Comparison of ENCODE assay signal across 1 cellular context in the genomic region with DNA sequence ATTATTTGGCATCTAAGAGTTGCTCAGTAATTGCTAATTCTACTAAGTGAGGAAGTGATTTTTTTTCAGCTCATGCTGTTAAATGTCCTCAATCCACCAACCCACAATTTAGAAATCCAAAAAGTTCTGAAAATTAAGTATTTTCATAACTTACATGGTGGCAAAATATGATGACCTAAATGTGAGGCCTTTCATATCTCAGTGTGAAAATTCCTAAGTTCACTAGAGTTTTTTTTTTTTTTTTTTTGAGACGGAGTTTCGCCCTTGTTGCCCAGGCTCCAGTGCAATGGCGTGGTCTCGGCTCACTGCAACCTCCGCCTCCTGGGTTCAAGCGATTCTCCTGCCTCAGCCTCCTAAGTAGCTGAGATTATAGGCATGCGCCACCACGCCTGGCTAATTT.
TF ChIP-seq lines count a peak whose summit lies in the region.

No MANE protein-coding gene starts in this region.

TF ChIP-seq in WTC11, 78 proteins besides CTCF, POLR2A, EP300 and RAD21 (continued from another document):
- TF ChIP-seq, protein P1, sequence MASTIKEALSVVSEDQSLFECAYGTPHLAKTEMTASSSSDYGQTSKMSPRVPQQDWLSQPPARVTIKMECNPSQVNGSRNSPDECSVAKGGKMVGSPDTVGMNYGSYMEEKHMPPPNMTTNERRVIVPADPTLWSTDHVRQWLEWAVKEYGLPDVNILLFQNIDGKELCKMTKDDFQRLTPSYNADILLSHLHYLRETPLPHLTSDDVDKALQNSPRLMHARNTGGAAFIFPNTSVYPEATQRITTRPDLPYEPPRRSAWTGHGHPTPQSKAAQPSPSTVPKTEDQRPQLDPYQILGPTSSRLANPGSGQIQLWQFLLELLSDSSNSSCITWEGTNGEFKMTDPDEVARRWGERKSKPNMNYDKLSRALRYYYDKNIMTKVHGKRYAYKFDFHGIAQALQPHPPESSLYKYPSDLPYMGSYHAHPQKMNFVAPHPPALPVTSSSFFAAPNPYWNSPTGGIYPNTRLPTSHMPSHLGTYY (CRISPR knock-in tag; IDR thresholded peaks at IDR 0.05): no peak
- TF ChIP-seq, protein P2, sequence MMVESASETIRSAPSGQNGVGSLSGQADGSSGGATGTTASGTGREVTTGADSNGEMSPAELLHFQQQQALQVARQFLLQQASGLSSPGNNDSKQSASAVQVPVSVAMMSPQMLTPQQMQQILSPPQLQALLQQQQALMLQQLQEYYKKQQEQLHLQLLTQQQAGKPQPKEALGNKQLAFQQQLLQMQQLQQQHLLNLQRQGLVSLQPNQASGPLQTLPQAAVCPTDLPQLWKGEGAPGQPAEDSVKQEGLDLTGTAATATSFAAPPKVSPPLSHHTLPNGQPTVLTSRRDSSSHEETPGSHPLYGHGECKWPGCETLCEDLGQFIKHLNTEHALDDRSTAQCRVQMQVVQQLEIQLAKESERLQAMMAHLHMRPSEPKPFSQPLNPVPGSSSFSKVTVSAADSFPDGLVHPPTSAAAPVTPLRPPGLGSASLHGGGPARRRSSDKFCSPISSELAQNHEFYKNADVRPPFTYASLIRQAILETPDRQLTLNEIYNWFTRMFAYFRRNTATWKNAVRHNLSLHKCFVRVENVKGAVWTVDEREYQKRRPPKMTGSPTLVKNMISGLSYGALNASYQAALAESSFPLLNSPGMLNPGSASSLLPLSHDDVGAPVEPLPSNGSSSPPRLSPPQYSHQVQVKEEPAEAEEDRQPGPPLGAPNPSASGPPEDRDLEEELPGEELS (CRISPR knock-in tag; IDR thresholded peaks at IDR 0.05): no peak
- TF ChIP-seq, protein P3, sequence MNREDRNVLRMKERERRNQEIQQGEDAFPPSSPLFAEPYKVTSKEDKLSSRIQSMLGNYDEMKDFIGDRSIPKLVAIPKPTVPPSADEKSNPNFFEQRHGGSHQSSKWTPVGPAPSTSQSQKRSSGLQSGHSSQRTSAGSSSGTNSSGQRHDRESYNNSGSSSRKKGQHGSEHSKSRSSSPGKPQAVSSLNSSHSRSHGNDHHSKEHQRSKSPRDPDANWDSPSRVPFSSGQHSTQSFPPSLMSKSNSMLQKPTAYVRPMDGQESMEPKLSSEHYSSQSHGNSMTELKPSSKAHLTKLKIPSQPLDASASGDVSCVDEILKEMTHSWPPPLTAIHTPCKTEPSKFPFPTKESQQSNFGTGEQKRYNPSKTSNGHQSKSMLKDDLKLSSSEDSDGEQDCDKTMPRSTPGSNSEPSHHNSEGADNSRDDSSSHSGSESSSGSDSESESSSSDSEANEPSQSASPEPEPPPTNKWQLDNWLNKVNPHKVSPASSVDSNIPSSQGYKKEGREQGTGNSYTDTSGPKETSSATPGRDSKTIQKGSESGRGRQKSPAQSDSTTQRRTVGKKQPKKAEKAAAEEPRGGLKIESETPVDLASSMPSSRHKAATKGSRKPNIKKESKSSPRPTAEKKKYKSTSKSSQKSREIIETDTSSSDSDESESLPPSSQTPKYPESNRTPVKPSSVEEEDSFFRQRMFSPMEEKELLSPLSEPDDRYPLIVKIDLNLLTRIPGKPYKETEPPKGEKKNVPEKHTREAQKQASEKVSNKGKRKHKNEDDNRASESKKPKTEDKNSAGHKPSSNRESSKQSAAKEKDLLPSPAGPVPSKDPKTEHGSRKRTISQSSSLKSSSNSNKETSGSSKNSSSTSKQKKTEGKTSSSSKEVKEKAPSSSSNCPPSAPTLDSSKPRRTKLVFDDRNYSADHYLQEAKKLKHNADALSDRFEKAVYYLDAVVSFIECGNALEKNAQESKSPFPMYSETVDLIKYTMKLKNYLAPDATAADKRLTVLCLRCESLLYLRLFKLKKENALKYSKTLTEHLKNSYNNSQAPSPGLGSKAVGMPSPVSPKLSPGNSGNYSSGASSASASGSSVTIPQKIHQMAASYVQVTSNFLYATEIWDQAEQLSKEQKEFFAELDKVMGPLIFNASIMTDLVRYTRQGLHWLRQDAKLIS (CRISPR knock-in tag; IDR thresholded peaks at IDR 0.05; ENCODE audit: borderline replicate concordance): no peak
- TF ChIP-seq, protein P4, sequence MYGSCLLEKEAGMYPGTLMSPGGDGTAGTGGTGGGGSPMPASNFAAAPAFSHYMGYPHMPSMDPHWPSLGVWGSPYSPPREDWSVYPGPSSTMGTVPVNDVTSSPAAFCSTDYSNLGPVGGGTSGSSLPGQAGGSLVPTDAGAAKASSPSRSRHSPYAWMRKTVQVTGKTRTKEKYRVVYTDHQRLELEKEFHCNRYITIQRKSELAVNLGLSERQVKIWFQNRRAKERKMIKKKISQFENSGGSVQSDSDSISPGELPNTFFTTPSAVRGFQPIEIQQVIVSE (CRISPR knock-in tag; IDR thresholded peaks at IDR 0.05; ENCODE audit: borderline replicate concordance): no peak
- TF ChIP-seq, protein P5, sequence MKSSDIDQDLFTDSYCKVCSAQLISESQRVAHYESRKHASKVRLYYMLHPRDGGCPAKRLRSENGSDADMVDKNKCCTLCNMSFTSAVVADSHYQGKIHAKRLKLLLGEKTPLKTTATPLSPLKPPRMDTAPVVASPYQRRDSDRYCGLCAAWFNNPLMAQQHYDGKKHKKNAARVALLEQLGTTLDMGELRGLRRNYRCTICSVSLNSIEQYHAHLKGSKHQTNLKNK (CRISPR knock-in tag; IDR thresholded peaks at IDR 0.05): no peak
TF ChIP-seq in WTC11: peak in this region for 0.
